14 cellular contexts compared by ENCODE assay signal in the genomic region with DNA sequence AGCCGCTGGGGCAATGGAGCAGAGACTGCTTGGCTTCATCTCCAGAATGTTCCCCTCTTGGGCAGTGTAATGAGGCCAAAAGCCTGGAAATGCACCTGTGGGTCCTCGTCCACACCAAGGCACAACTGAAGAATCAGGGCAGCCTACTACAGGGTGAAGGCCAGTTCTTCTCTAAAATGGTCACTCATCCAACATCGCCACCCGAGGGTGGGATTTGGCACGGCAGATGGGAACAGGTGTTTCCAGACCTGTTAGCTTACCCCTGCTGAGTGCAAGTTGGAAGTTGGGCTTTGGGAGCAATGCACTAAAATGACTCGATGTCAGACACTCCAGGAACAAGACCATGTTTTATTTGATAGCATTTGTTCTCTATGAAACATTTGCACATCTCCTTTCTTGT.
A peak's percentile ranks its signal among the peaks of the same experiment; 100 is the strongest.
DNase-seq lines count a peak whose midpoint lies in the region; ATAC-seq and TF ChIP-seq lines count a peak whose summit lies in the region.
"Had no signal": no experiment of that assay in that cellular context is flagged by ENCODE, and none has a peak within 500 bp of the region (broad histone marks: within the 10 kb centered on the region; RNA-seq: fewer than 3 reads in every experiment).

No MANE protein-coding gene starts in this region.

- H3K27ac ChIP-seq in right atrium auricular region = no peak overlapping the region
- H3K27ac ChIP-seq: heart left ventricle had no signal

- H3K9me3 ChIP-seq in right atrium auricular region = no peaks in the 10 kb centered on the region
- H3K9me3 ChIP-seq: heart left ventricle had no signal

- peaks cover 0 to 2% (median 0%) of the 10 kb centered on the region in 3 donors for H3K36me3 Mint-ChIP-seq in naive thymus-derived CD8-positive, alpha-beta T cell
- H3K36me3 Mint-ChIP-seq: brain, type B pancreatic cell had no signal

- TF ChIP-seq CTCF in right atrium auricular region (IDR thresholded peaks at IDR 0.05) = no peak

- H3K4me3 Mint-ChIP-seq in naive thymus-derived CD8-positive, alpha-beta T cell = no peak overlapping the region
- H3K4me3 Mint-ChIP-seq: brain, type B pancreatic cell had no signal

- H3K9me3 Mint-ChIP-seq in naive thymus-derived CD8-positive, alpha-beta T cell = no peaks in the 10 kb centered on the region
- H3K9me3 Mint-ChIP-seq: type B pancreatic cell had no signal

- POLR2A ChIA-PET in naive thymus-derived CD8-positive, alpha-beta T cell (lab: Charles Lee) = no interaction called here

- H3K4me1 Mint-ChIP-seq in naive thymus-derived CD8-positive, alpha-beta T cell = peaks cover 0 to 9% (median 0%) of the 10 kb centered on the region in 4 donors

- no peaks in the 10 kb centered on the region for H3K4me1 ChIP-seq in right atrium auricular region
- H3K4me1 ChIP-seq: heart left ventricle had no signal

- DNase-seq in NCI-H510A treated with DMSO at 0.1 percent for 48 hours (lab: John Stamatoyannopoulos, UW) (peak; percentile 16), NCI-H510A (lab: John Stamatoyannopoulos, UW) (no peak), NCI-H748 (lab: John Stamatoyannopoulos, UW; ENCODE audit: unreplicated experiment) (peak; percentile 70), right atrium auricular region (ENCODE audit: low spot score) (no peak), NCI-H146 (lab: John Stamatoyannopoulos, UW) (no peak)
- DNase-seq in activated T-cell treated with anti-CD3 and anti-CD28 coated beads, Interleukin-2, amount 50 U/mL, for 48 hours = peak; percentile 41 to 49
- DNase-seq in naive thymus-derived CD8-positive, alpha-beta T cell = peak in 6 of 10 donors; percentile 17 to 69 (median 29)
- DNase-seq: heart left ventricle, NCI-H1105, OCI-M1, small intestine had no signal

- H3K27me3 ChIP-seq in right atrium auricular region = no peaks in the 10 kb centered on the region

- H3K36me3 ChIP-seq in right atrium auricular region = no peaks in the 10 kb centered on the region
- H3K36me3 ChIP-seq: heart left ventricle had no signal

- no peak overlapping the region for H3K27ac Mint-ChIP-seq in naive thymus-derived CD8-positive, alpha-beta T cell
- H3K27ac Mint-ChIP-seq: brain, type B pancreatic cell had no signal

- no peak for ATAC-seq in naive thymus-derived CD8-positive, alpha-beta T cell
- no peak for ATAC-seq in HG03354 (IDR thresholded peaks at IDR 0.05; ENCODE audit: poor library complexity, severe bottlenecking, unreplicated experiment)
- ATAC-seq: heart left ventricle had no signal

- peaks cover 0 to 4% (median 0%) of the 10 kb centered on the region in 5 donors for H3K27me3 Mint-ChIP-seq in naive thymus-derived CD8-positive, alpha-beta T cell

- H3K4me3 ChIP-seq in right atrium auricular region = no peak overlapping the region
- H3K4me3 ChIP-seq: heart left ventricle had no signal

Comparison
In these comparisons a context has a peak if more than half of its experiments do, and no peak if none do; other contexts are left out.
1. DNase-seq: peak in NCI-H510A treated with DMSO at 0.1 percent for 48 hours (single experiment), NCI-H748 (single experiment), activated T-cell treated with anti-CD3 and anti-CD28 coated beads, Interleukin-2, amount 50 U/mL, for 48 hours (2 of 2) and naive thymus-derived CD8-positive, alpha-beta T cell (6 of 10); none in NCI-H510A (single experiment), right atrium auricular region (single experiment) and NCI-H146 (single experiment).